In the genomic region with DNA sequence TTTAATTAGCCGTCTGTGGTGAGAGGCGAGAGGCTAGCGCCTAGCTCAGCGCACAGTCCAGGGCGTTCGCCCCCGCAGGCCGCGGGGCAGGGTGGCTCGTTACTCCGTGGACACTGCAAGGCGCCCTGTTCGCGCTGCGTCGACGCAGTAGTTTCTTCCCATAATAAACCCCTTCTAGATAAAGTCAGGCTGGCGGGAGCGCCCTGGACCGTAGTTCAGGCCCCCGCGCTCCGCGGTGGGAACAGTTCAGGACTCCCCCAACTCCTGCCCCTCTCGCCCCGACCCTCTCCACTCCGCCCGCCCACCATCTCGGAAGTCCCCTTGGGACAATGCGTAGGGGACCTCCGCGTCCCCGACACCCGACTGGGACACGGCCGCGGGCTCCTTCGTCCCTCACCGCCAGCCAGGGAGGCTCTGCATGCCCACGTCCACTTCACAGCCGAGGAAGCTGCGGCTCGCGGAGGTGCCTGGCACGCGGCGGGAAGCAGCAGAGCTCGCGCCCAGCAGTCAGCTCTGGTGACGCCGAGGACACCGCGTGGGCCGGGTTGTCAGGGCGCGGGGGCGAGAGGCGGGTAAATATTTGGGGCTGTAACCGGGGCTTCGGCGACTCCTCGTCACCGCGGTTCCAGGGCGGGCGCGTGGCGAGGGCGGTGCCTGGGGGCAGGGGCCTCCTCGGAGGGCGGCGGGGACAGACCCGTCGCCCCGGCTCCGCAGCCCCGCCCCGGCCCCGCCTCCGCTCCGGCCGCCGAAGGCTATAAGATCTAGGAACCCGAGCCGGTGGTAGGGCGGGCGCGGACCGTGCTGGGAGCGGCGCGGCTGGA, we compare ENCODE assay signal across 8 cellular contexts. TPM values are rescaled to one million over a fixed set of nuclear protein-coding genes. Genes with fewer than 3 reads are reported as not detected.
A peak's percentile ranks its signal among the peaks of the same experiment; 100 is the strongest.
DNase-seq lines count a peak whose midpoint lies in the region; ATAC-seq, FAIRE-seq and TF ChIP-seq lines count a peak whose summit lies in the region.

A gene with protein sequence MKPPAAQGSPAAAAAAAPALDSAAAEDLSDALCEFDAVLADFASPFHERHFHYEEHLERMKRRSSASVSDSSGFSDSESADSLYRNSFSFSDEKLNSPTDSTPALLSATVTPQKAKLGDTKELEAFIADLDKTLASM (plus strand): TSS at position 783 of the 821 bp plus-strand sequence. CDS start 158 bp downstream, outside the sequence.

- H3K9me3 ChIP-seq in Caco-2 = no peaks in the 10 kb centered on the region
- H3K9me3 ChIP-seq in kidney (ENCODE audit: control insufficient read depth in 1 of 2, low read length in 2 of 2) = no peaks in the 10 kb centered on the region

- intact Hi-C loops in Caco-2 (cut with micrococcal nuclease; ENCODE audit: unreplicated experiment) (loop anchor here (2.0 to 5.0 kb wide), 2 partner anchors 46 to 135 kb away; no protein-coding TSS in a partner anchor), kidney (cut with DNase I) (no loop called here)

- H3K27ac ChIP-seq in caudate nucleus (ENCODE audit: low read depth, low read length) (peak within 1 kb of the TSS; percentile 86), kidney (ENCODE audit: low read depth in 2 of 2, low read length in 2 of 2) (peak within 1 kb of the TSS in 1 of 2 donors; percentile 49)

- DNase-seq in Caco-2 (peak; percentile 86 to 94), HuH-7 (ENCODE audit: low spot score) (peak; percentile 78), caudate nucleus (lab: John Stamatoyannopoulos, UW) (peak in 59 of 61 donors; percentile 11 to 89 (median 73)), kidney (peak; percentile 88), AML-193 (lab: John Stamatoyannopoulos, UW) (no peak)
- DNase-seq in activated CD4-positive, CD25-positive, alpha-beta regulatory T cell (lab: John Stamatoyannopoulos, UW) = peak; percentile 77 to 89 (median 84)
- peak; percentile 88 to 94 for DNase-seq in stimulated activated CD4-positive, alpha-beta T cell treated with anti-CD3 and anti-CD28 coated beads, Interleukin-15, amount 100 ng/mL, for 1 hour (ENCODE audit: low read depth in 1 of 2, low spot score in 1 of 2)

- peak; percentile 13 for ATAC-seq in GM19468 (IDR thresholded peaks at IDR 0.05; ENCODE audit: extremely low read depth, unreplicated experiment)

- peaks cover 7% of the 10 kb centered on the region for H3K27me3 Mint-ChIP-seq in Caco-2 (ENCODE audit: insufficient read depth, unreplicated experiment)

- no peaks in the 10 kb centered on the region for H3K27me3 ChIP-seq in Caco-2 (replicated peaks; ENCODE audit: control insufficient read depth, insufficient read depth, low read length)

- H3K4me3 ChIP-seq in Caco-2 (ENCODE audit: low read depth, low read length) = peak within 1 kb of the TSS; percentile 60
- H3K4me3 ChIP-seq in kidney (ENCODE audit: low read length in 2 of 2) = peak within 1 kb of the TSS; percentile 40 to 67

- peak within 1 kb of the TSS; percentile 32 to 34 for H3K9ac ChIP-seq in kidney (ENCODE audit: low read length in 2 of 2)

- no peaks in the 10 kb centered on the region for H3K36me3 ChIP-seq in Caco-2 (ENCODE audit: control insufficient read depth, insufficient read depth, low read length)
- no peaks in the 10 kb centered on the region for H3K36me3 ChIP-seq in kidney (ENCODE audit: control insufficient read depth in 1 of 2, insufficient read depth in 2 of 2, low read length in 2 of 2)

- POLR2A ChIA-PET in Caco-2 (lab: Charles Lee) = interaction anchor here (0.7 to 0.8 kb wide), 2 partner anchors 157 to 534 kb away, joined by 3 to 10 read pairs; no protein-coding TSS in a partner anchor

- CTCF ChIA-PET in Caco-2 (lab: Charles Lee) = interaction anchor here (1.1 to 4.4 kb wide), 2 partner anchors 193 to 196 kb away, joined by 5 to 38 read pairs; no protein-coding TSS in a partner anchor

- H3K4me1 Mint-ChIP-seq in Caco-2 (ENCODE audit: low read depth, unreplicated experiment) = peaks cover 21% of the 10 kb centered on the region

- FAIRE-seq in kidney (lab: Jason Lieb, UNC) = no peak

- no TSS peak for BruUV-seq in Caco-2 (replicated peaks; lab: Mats Ljungman, UMichigan)

- peak within 1 kb of the TSS; percentile 19 for H3K27ac Mint-ChIP-seq in Caco-2 (ENCODE audit: unreplicated experiment)

- no peak for TF ChIP-seq CTCF in Caco-2 (IDR thresholded peaks at IDR 0.05; ENCODE audit: insufficient read depth in 1 of 2, low read depth in 1 of 2, low read length in 1 of 2, severe bottlenecking in 1 of 2, unreplicated experiment in 1 of 2)
- TF ChIP-seq CTCF in kidney (IDR thresholded peaks at IDR 0.05; ENCODE audit: borderline replicate concordance, extremely low read depth, insufficient read depth) = no peak

- no peaks in the 10 kb centered on the region for H3K9me3 Mint-ChIP-seq in Caco-2 (ENCODE audit: unreplicated experiment)

- H3K36me3 Mint-ChIP-seq in Caco-2 (ENCODE audit: insufficient read depth, unreplicated experiment) = peaks cover 40% of the 10 kb centered on the region

- H3K4me1 ChIP-seq in Caco-2 = no peaks in the 10 kb centered on the region
- H3K4me1 ChIP-seq in kidney (ENCODE audit: control insufficient read depth in 1 of 2, insufficient read depth in 1 of 2, low read depth in 1 of 2, low read length in 2 of 2) = peaks cover 0 to 10% of the 10 kb centered on the region in 2 donors

- H3K4me3 Mint-ChIP-seq in Caco-2 (ENCODE audit: unreplicated experiment) = peak within 1 kb of the TSS; percentile 83

RNA-seq across cellular contexts. Expression of the gene that starts here (rescaled TPM):
- 65.6 and 70.8 TPM in 2 replicates for total RNA-seq in Caco-2 (2022)
- 12.9 TPM for total RNA-seq in kidney
- polyA plus RNA-seq in kidney (ENCODE audit: insufficient read depth, low read depth, low replicate concordance) = 40.9 TPM

Comparison
In these comparisons a context has a peak if more than half of its experiments do, and no peak if none do; other contexts are left out.
1. DNase-seq: peak in Caco-2 (2 of 2), HuH-7 (single experiment), activated CD4-positive, CD25-positive, alpha-beta regulatory T cell (4 of 4), caudate nucleus (59 of 61), kidney (single experiment) and stimulated activated CD4-positive, alpha-beta T cell treated with anti-CD3 and anti-CD28 coated beads, Interleukin-15, amount 100 ng/mL, for 1 hour (2 of 2); none in AML-193 (0 of 2).